In genomic region chr21:32771134-32771523, GRCh38 we compare ENCODE assay signal across 8 cellular contexts. TPM values are rescaled to one million over a fixed set of nuclear protein-coding genes. Genes with fewer than 3 reads are reported as not detected.
DNase-seq lines count a peak whose midpoint lies in the region; ATAC-seq and TF ChIP-seq lines count a peak whose summit lies in the region.

No MANE protein-coding gene starts in this region.

- WGBS in body of pancreas, 2 donors = 0 to 2% methylated on average over 6 to 29 of the region's 48 CpGs

- peaks cover 39% of the 10 kb centered on the region for H3K4me1 ChIP-seq in body of pancreas

- peak overlapping the region; percentile 60 to 82 for H3K4me3 ChIP-seq in body of pancreas

- ATAC-seq in GM19455 (IDR thresholded peaks at IDR 0.05; ENCODE audit: unreplicated experiment) = peak; percentile 41
- ATAC-seq in HG03520 (IDR thresholded peaks at IDR 0.05; ENCODE audit: unreplicated experiment) = peak; percentile 32
- peak; percentile 52 for ATAC-seq in body of pancreas

- H3K36me3 ChIP-seq in body of pancreas (replicated peaks in 1 of 2; ENCODE audit: insufficient read depth in 1 of 2, low read depth in 2 of 2) = no peaks in the 10 kb centered on the region

- TF ChIP-seq POLR2A in body of pancreas (IDR thresholded peaks at IDR 0.05) = no peak

- intact Hi-C loops in body of pancreas (cut with DNase I) = no loop called here

- peak overlapping the region; percentile 61 to 95 (median 86) for H3K27ac ChIP-seq in body of pancreas

- H3K9me3 ChIP-seq in body of pancreas = no peaks in the 10 kb centered on the region

- TF ChIP-seq CTCF in body of pancreas (IDR thresholded peaks at IDR 0.05) = peak in 1 of 7 experiments; percentile 1

- DNase-seq in EL = peak; percentile 70
- peak; percentile 33 for DNase-seq in T follicular helper cell (ENCODE audit: low read depth)
- peak; percentile 61 to 70 (median 65) for DNase-seq in body of pancreas
- DNase-seq in iPS-NIHi11 (ENCODE audit: low spot score) = peak; percentile 75
- peak; percentile 26 to 33 for DNase-seq in stimulated activated CD4-positive, alpha-beta T cell treated with anti-CD3 and anti-CD28 coated beads, Interleukin-15, amount 100 ng/mL, for 48 hours (ENCODE audit: low read depth in 2 of 2)
- no peak for DNase-seq in activated effector memory CD4-positive, alpha-beta T cell treated with Interleukin-2 at 50 U/mL for 16 hours

- H3K27me3 ChIP-seq in body of pancreas = no peaks in the 10 kb centered on the region

RNA-seq across cellular contexts. Expression of gene PAXBP1, which starts 0.4 kb away (rescaled TPM):
- total RNA-seq in body of pancreas = 10 to 100 TPM; 51.9 to 84.0 TPM

RNA-seq across cellular contexts. Expression of gene SYNJ1, which starts 43.3 kb away (rescaled TPM):
- total RNA-seq in body of pancreas = 1 to 10 TPM; 4.6 to 4.7 TPM
